8 cellular contexts compared by ENCODE assay signal in the genomic region with DNA sequence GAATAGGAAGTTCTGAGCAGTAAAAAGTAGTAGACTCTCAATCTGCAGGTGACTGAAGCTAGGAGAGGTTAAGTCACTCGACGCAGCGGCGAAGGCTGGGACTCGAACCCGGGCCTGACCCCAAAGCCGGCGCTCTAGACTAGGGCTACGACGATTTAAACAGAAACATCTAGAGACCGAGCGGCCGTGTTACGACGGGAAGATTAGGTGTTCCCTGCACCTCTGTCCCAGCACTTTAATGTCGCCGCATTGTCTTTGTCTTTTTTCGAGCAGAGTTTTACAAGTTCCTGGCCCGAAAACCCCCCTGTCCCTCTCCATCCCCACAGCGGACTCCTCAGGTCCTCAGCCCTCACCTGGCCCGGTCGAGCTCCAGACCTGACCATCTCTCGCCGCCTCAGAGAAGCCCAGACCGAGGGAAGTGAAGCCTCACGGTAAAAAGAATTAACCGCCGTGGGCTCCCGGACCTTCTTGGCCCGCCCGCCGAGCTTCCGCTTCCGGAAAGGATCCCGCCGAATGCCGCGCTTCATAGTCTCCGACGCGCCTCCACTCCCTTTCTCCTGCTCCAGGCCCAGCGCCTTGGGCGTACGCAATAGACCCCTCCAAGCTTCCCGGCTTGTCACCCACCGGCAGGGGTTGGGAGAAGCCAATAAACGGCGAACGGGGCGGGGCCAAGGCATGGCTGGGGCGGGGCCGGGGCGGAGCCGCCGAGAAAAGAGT. TPM values are rescaled to one million over a fixed set of nuclear protein-coding genes. Genes with fewer than 3 reads are reported as not detected.
DNase-seq lines count a peak whose midpoint lies in the region; ATAC-seq and TF ChIP-seq lines count a peak whose summit lies in the region.

A gene with protein sequence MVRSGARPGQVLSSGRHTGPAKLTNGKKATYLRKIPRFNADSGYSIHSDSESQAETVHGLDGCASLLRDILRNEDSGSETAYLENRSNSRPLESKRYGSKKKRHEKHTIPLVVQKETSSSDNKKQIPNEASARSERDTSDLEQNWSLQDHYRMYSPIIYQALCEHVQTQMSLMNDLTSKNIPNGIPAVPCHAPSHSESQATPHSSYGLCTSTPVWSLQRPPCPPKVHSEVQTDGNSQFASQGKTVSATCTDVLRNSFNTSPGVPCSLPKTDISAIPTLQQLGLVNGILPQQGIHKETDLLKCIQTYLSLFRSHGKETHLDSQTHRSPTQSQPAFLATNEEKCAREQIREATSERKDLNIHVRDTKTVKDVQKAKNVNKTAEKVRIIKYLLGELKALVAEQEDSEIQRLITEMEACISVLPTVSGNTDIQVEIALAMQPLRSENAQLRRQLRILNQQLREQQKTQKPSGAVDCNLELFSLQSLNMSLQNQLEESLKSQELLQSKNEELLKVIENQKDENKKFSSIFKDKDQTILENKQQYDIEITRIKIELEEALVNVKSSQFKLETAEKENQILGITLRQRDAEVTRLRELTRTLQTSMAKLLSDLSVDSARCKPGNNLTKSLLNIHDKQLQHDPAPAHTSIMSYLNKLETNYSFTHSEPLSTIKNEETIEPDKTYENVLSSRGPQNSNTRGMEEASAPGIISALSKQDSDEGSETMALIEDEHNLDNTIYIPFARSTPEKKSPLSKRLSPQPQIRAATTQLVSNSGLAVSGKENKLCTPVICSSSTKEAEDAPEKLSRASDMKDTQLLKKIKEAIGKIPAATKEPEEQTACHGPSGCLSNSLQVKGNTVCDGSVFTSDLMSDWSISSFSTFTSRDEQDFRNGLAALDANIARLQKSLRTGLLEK (minus strand): TSS at position 439 of the 717 bp plus-strand sequence. CDS start 56 bp downstream, at position 383.

- peaks cover 24 to 31% (median 31%) of the 10 kb centered on the region in 3 donors for H3K4me1 Mint-ChIP-seq in T-cell

- no peaks in the 10 kb centered on the region for H3K27me3 Mint-ChIP-seq in T-cell

- H3K4me1 ChIP-seq in adipocyte (ENCODE audit: control insufficient read depth, insufficient read depth, low read length), result peaks cover 7% of the 10 kb centered on the region
- H3K4me1 ChIP-seq in heart left ventricle, result peaks cover 0 to 28% (median 7%) of the 10 kb centered on the region in 12 donors
- H3K4me1 ChIP-seq in transverse colon, result peaks cover 0 to 35% (median 7%) of the 10 kb centered on the region in 4 donors

- no peaks in the 10 kb centered on the region for H3K9me3 Mint-ChIP-seq in T-cell

- TF ChIP-seq CTCF in GM12875 (IDR thresholded peaks at IDR 0.05; ENCODE audit: borderline replicate concordance, insufficient read depth, low read depth, low read length) (no peak), heart left ventricle (IDR thresholded peaks at IDR 0.05) (peak in 2 of 12 donors; percentile 8 to 16), transverse colon (IDR thresholded peaks at IDR 0.05) (peak in 1 of 5 experiments; percentile 5)

- TF ChIP-seq POLR2A in heart left ventricle (IDR thresholded peaks at IDR 0.05) (peak in 1 of 2 donors; percentile 64), transverse colon (IDR thresholded peaks at IDR 0.05) (peak; percentile 85)

- CTCF ChIA-PET in T-cell (lab: Charles Lee), result interaction anchor here in 1 of 2 donors (0.6 kb wide), 1 partner anchor 20 kb away, joined by 3 read pairs; no protein-coding TSS in a partner anchor

- H3K27me3 ChIP-seq in adipocyte (replicated peaks; ENCODE audit: control insufficient read depth, insufficient read depth, low read length), result no peaks in the 10 kb centered on the region
- H3K27me3 ChIP-seq in heart left ventricle, result no peaks in the 10 kb centered on the region
- H3K27me3 ChIP-seq in transverse colon, result no peaks in the 10 kb centered on the region

- H3K27ac Mint-ChIP-seq in T-cell, result peak within 1 kb of the TSS; percentile 82 to 94

- peak within 1 kb of the TSS in 11 of 12 donors; percentile 42 to 85 (median 71) for H3K27ac ChIP-seq in heart left ventricle
- H3K27ac ChIP-seq in transverse colon, result peak within 1 kb of the TSS; percentile 89 to 93 (median 92)

- H3K9me3 ChIP-seq in adipocyte (ENCODE audit: control insufficient read depth, low read length) (no peaks in the 10 kb centered on the region), heart left ventricle (no peaks in the 10 kb centered on the region), transverse colon (no peaks in the 10 kb centered on the region)

- H3K4me3 ChIP-seq in GM12875 (ENCODE audit: low read depth, low read length), result peak within 1 kb of the TSS; percentile 74
- peak within 1 kb of the TSS; percentile 98 for H3K4me3 ChIP-seq in adipocyte (ENCODE audit: low read length)
- peak within 1 kb of the TSS; percentile 24 to 86 (median 70) for H3K4me3 ChIP-seq in heart left ventricle
- peak within 1 kb of the TSS; percentile 63 to 79 (median 73) for H3K4me3 ChIP-seq in transverse colon

- POLR2A ChIA-PET in T-cell (lab: Charles Lee), result no interaction called here

- H3K36me3 ChIP-seq in adipocyte (ENCODE audit: control insufficient read depth, insufficient read depth, low read length, severe bottlenecking) (peaks cover 2% of the 10 kb centered on the region), heart left ventricle (peaks cover 0 to 7% (median 2%) of the 10 kb centered on the region in 9 donors), transverse colon (peaks cover 0 to 1% (median 0%) of the 10 kb centered on the region in 4 donors)

- WGBS in heart left ventricle, 4 donors, result 0 to 1% (median 0%) methylated on average over 55 of the region's 55 CpGs
- WGBS in transverse colon (ENCODE audit: low coverage in 1 of 2), 2 donors, result 0% methylated on average over 7 to 51 of the region's 55 CpGs

- ATAC-seq in HG02763 (IDR thresholded peaks at IDR 0.05; ENCODE audit: unreplicated experiment) (peak; percentile 87), T-cell (replicated peaks in 1 of 4) (peak; percentile 82 to 95 (median 85)), heart left ventricle (peak; percentile 99 to 100 (median 99))

- intact Hi-C loops in heart left ventricle (cut with DNase I), result no loop called here
- intact Hi-C loops in transverse colon (cut with DNase I; ENCODE audit: low total_unique reads), result loop anchor here (5.0 kb wide), 1 partner anchor 234 kb away; no protein-coding TSS in a partner anchor

- H3K4me3 Mint-ChIP-seq in T-cell, result peak within 1 kb of the TSS; percentile 94 to 97 (median 96)

- DNase-seq in NCI-H1436 (lab: John Stamatoyannopoulos, UW) (peak; percentile 99), T-cell (peak; percentile 52 to 80 (median 63)), adipocyte (ENCODE audit: low read depth) (peak; percentile 99), heart left ventricle (peak; percentile 90 to 95 (median 94)), pons (ENCODE audit: low spot score) (peak; percentile 80), transverse colon (peak; percentile 93)

- in situ Hi-C loops in transverse colon (cut with MboI; ENCODE audit: low pct_ligation_motif_present in 1 of 4, low pct_unique_long_range_greater_than_20kb in 1 of 4, low sequenced_read_pairs in 3 of 4), result no loop called here

- no peaks in the 10 kb centered on the region for H3K36me3 Mint-ChIP-seq in T-cell

- H3K9ac ChIP-seq in adipocyte (ENCODE audit: low read length), result peak within 1 kb of the TSS; percentile 92

- TF ChIP-seq EP300 in transverse colon (IDR thresholded peaks at IDR 0.05; ENCODE audit: low read depth), result no peak

RNA-seq across cellular contexts. Expression of the gene that starts here (rescaled TPM):
- total RNA-seq in T-cell (10 to 100 TPM; 27.0 to 43.9 (median 28.6) TPM), heart left ventricle (10 to 100 TPM in 2 of 9 donors, 1 to 10 TPM in 7; 4.5 to 12.7 (median 7.2) TPM), transverse colon (100 to 1,000 TPM in 3 of 4 donors, 10 to 100 TPM in 1; 93.1 to 117 (median 110) TPM)
- polyA plus RNA-seq in heart left ventricle, result 1 to 10 TPM; 6.4 to 8.5 TPM

Comparison
In these comparisons a context has a peak if more than half of its experiments do, and no peak if none do; other contexts are left out.
1. Peak in every context shown above with its lines: DNase-seq, ATAC-seq, H3K4me3 ChIP-seq and H3K27ac ChIP-seq.